Comparison of ENCODE assay signal across 7 cellular contexts in genomic region chr19:16112778-16113177, GRCh38. TPM values are rescaled to one million over a fixed set of nuclear protein-coding genes. Genes with fewer than 3 reads are reported as not detected.
DNase-seq lines count a peak whose midpoint lies in the region; ATAC-seq and TF ChIP-seq lines count a peak whose summit lies in the region.

No MANE protein-coding gene starts in this region.

- intact Hi-C loops in ascending aorta (cut with DNase I) = loop anchor here (5.0 kb wide), 2 partner anchors 85 to 275 kb away; partner anchors contain the start of gene AP1M1

- no peak for ATAC-seq in HG03139 (IDR thresholded peaks at IDR 0.05; ENCODE audit: unreplicated experiment)

- no peak for TF ChIP-seq CTCF in fibroblast of mammary gland (conservative IDR thresholded peaks at IDR 0.05; ENCODE audit: control insufficient read depth, insufficient read depth, low read depth, low read length)
- no peak for TF ChIP-seq CTCF in ascending aorta (IDR thresholded peaks at IDR 0.05)

- no peaks in the 10 kb centered on the region for H3K27me3 ChIP-seq in HAP-1 (ENCODE audit: low read depth)
- H3K27me3 ChIP-seq in SJCRH30 = no peaks in the 10 kb centered on the region
- H3K27me3 ChIP-seq in ascending aorta = no peaks in the 10 kb centered on the region

- DNase-seq in HAP-1 (ENCODE audit: low spot score in 2 of 2) (no peak), SJCRH30 (peak; percentile 23 to 44), fibroblast of mammary gland (ENCODE audit: low read depth) (no peak), ascending aorta (ENCODE audit: low spot score in 2 of 2) (no peak)
- no peak for DNase-seq in activated effector memory CD4-positive, alpha-beta T cell treated with Interleukin-2 at 50 U/mL for 16 hours

- H3K27ac ChIP-seq in SJCRH30 (no peak overlapping the region), skin epidermis (peak overlapping the region in 12 of 21 experiments; percentile 89 to 98 (median 96)), ascending aorta (peak overlapping the region in 1 of 2 donors; percentile 88)

- H3K36me3 ChIP-seq in HAP-1 (replicated peaks) (peaks cover 18% of the 10 kb centered on the region), SJCRH30 (0 out of 2 replicates have a peak, but pooled peaks cover 2% of the 10 kb centered on the region), ascending aorta (peaks cover 0 to 2% of the 10 kb centered on the region in 2 donors)

- H3K9me3 ChIP-seq in HAP-1 (no peaks in the 10 kb centered on the region), SJCRH30 (replicated peaks) (no peaks in the 10 kb centered on the region), ascending aorta (no peaks in the 10 kb centered on the region)

- H3K4me3 ChIP-seq in HAP-1 = peak overlapping the region; percentile 99
- H3K4me3 ChIP-seq in SJCRH30 = no peak overlapping the region; the same call in 1 of the 2 replicates
- peak overlapping the region; percentile 93 for H3K4me3 ChIP-seq in fibroblast of mammary gland (ENCODE audit: control insufficient read depth, low read depth, low read length)
- H3K4me3 ChIP-seq in skin epidermis = peak overlapping the region in 6 of 7 experiments; percentile 63 to 96 (median 81)
- peak overlapping the region in 1 of 2 donors; percentile 97 for H3K4me3 ChIP-seq in ascending aorta

- H3K4me1 ChIP-seq in HAP-1 (peaks cover 16% of the 10 kb centered on the region), SJCRH30 (peaks cover 9% of the 10 kb centered on the region), ascending aorta (peaks cover 16 to 22% of the 10 kb centered on the region in 2 donors)

- in situ Hi-C loops in HAP-1 (cut with MboI; ENCODE audit: low sequenced_read_pairs) = no loop called here

RNA-seq across cellular contexts. Expression of gene RAB8A, which starts 1.1 kb away (rescaled TPM):
- total RNA-seq in SJCRH30 (2014; rRNA removed; shearing (Covaris generic)) = 102 and 104 TPM in 2 replicates
- total RNA-seq in ascending aorta = 35.1 TPM

RNA-seq across cellular contexts. Expression of gene HSH2D, which starts 30.7 kb away (rescaled TPM):
- 0.23 and 0.42 TPM in 2 replicates for total RNA-seq in SJCRH30 (2014; rRNA removed; shearing (Covaris generic))
- total RNA-seq in ascending aorta = not detected

RNA-seq across cellular contexts. Expression of gene TPM4, which starts 36.5 kb away (rescaled TPM):
- 408 and 419 TPM in 2 replicates for total RNA-seq in SJCRH30 (2014; rRNA removed; shearing (Covaris generic))
- 619 TPM for total RNA-seq in ascending aorta

Comparison
In these comparisons a context has a peak if more than half of its experiments do, and no peak if none do; other contexts are left out.
1. DNase-seq: peak in SJCRH30 (2 of 2); none in HAP-1 (0 of 2), fibroblast of mammary gland (single experiment), activated effector memory CD4-positive, alpha-beta T cell treated with Interleukin-2 at 50 U/mL for 16 hours (single experiment) and ascending aorta (0 of 2).